In genomic region chr13:35720290-35720689, GRCh38 we compare ENCODE assay signal across 10 cellular contexts.
"Had no signal": no experiment of that assay in that cellular context is flagged by ENCODE, and none has a peak within 500 bp of the region (broad histone marks: within the 10 kb centered on the region; RNA-seq: fewer than 3 reads in every experiment).

No MANE protein-coding gene starts in this region.

- H3K27ac ChIP-seq: skin epidermis had no signal

- H3K27me3 ChIP-seq: esophagus squamous epithelium, tibial nerve had no signal

- H3K4me1 Mint-ChIP-seq: activated naive CD4-positive, alpha-beta T cell treated with anti-CD3 and anti-CD28 coated beads, Interleukin-2, amount 10 ng/mL, durations not matched to agents 7 days and 5 days had no signal

- H3K36me3 ChIP-seq: esophagus squamous epithelium, tibial nerve had no signal

- H3K4me3 Mint-ChIP-seq: activated naive CD4-positive, alpha-beta T cell treated with anti-CD3 and anti-CD28 coated beads, Interleukin-2, amount 10 ng/mL, durations not matched to agents 7 days and 5 days; stimulated activated memory B cell treated with anti-CD40 and anti-IgM and Interleukin-4, amounts not matched to agents 10 μg/mL and 1 μg/mL and 100 μg/mL, for 72 hours had no signal

- H3K9me3 Mint-ChIP-seq: activated naive CD4-positive, alpha-beta T cell treated with anti-CD3 and anti-CD28 coated beads, Interleukin-2, amount 10 ng/mL, durations not matched to agents 7 days and 5 days; activated T-helper 2 cell treated with anti-CD3 and anti-CD28 coated beads, Interferon-gamma antibody, Interleukin-2, Interleukin-4, amounts not matched to agents 10 μg/mL and 5 μg/mL and 100 μg/mL, durations not matched to agents 14 hours and 24 hours and 36 hours; brain; nephron; stimulated activated memory B cell treated with anti-CD40 and anti-IgM and Interleukin-4, amounts not matched to agents 10 μg/mL and 1 μg/mL and 100 μg/mL, for 72 hours had no signal

- DNase-seq: activated T-cell treated with anti-CD3 and anti-CD28 coated beads for 4 hours, amniotic stem cell, esophagus squamous epithelium had no signal

- H3K27ac Mint-ChIP-seq: activated naive CD4-positive, alpha-beta T cell treated with anti-CD3 and anti-CD28 coated beads, Interleukin-2, amount 10 ng/mL, durations not matched to agents 7 days and 5 days; activated T-helper 2 cell treated with anti-CD3 and anti-CD28 coated beads, Interferon-gamma antibody, Interleukin-2, Interleukin-4, amounts not matched to agents 10 μg/mL and 5 μg/mL and 100 μg/mL, durations not matched to agents 14 hours and 24 hours and 36 hours; stimulated activated memory B cell treated with anti-CD40 and anti-IgM and Interleukin-4, amounts not matched to agents 10 μg/mL and 1 μg/mL and 100 μg/mL, for 72 hours had no signal

- ATAC-seq: stimulated activated memory B cell treated with anti-CD40 and anti-IgM and Interleukin-4, amounts not matched to agents 10 μg/mL and 1 μg/mL and 100 μg/mL, for 72 hours had no signal

- H3K9me3 ChIP-seq: esophagus squamous epithelium, tibial nerve had no signal

- H3K36me3 Mint-ChIP-seq: activated naive CD4-positive, alpha-beta T cell treated with anti-CD3 and anti-CD28 coated beads, Interleukin-2, amount 10 ng/mL, durations not matched to agents 7 days and 5 days; brain; stimulated activated memory B cell treated with anti-CD40 and anti-IgM and Interleukin-4, amounts not matched to agents 10 μg/mL and 1 μg/mL and 100 μg/mL, for 72 hours had no signal

- H3K4me3 ChIP-seq: skin epidermis had no signal
